In genomic region chr17:41786227-41787020, GRCh38 we compare ENCODE assay signal across 8 cellular contexts. TPM values are rescaled to one million over a fixed set of nuclear protein-coding genes. Genes with fewer than 3 reads are reported as not detected.
DNase-seq lines count a peak whose midpoint lies in the region; ATAC-seq and TF ChIP-seq lines count a peak whose summit lies in the region.

JUP (minus strand) TSS chr17:41786711; CDS start chr17:41771854, 14,857 bp downstream.

- peak; percentile 77 for ATAC-seq in GM21447 (IDR thresholded peaks at IDR 0.05; ENCODE audit: unreplicated experiment)
- ATAC-seq in naive B cell (ENCODE audit: low read depth in 2 of 2) = peak; percentile 87 to 88
- ATAC-seq in stimulated activated effector memory CD8-positive, alpha-beta T cell treated with anti-CD3 and anti-CD28 coated beads, Interleukin-12 subunit alpha, Interleukin-12 subunit beta, amount 100 ng/mL, for 72 hours = peak; percentile 94

- H2AFZ ChIP-seq in fibroblast of lung (ENCODE audit: low read length) = no peak within 1 kb of the TSS

- POLR2A ChIA-PET in CD4-positive, alpha-beta memory T cell (lab: Charles Lee; ENCODE audit: partially characterized antibody) = interaction anchor here (0.6 to 1.1 kb wide), 6 partner anchors 25 to 922 kb away, joined by 3 to 4 read pairs (median 4); partner anchors contain the start of gene P3H4

- peak within 1 kb of the TSS in 1 of 2 donors; percentile 32 for H3K4me3 ChIP-seq in CD4-positive, alpha-beta memory T cell (ENCODE audit: low read length in 2 of 2)
- H3K4me3 ChIP-seq in fibroblast of lung (replicated peaks in 1 of 4; ENCODE audit: control extremely low read depth in 1 of 4, insufficient read depth in 1 of 4, low read depth in 3 of 4, low read length in 4 of 4) = peak within 1 kb of the TSS; percentile 53 to 67 (median 58)

- H3K4me1 ChIP-seq in CD4-positive, alpha-beta memory T cell (ENCODE audit: insufficient read depth, low read length) = peaks cover 18% of the 10 kb centered on the region
- H3K4me1 ChIP-seq in fibroblast of lung (ENCODE audit: control insufficient read depth, extremely low read depth, insufficient read depth, low read length) = peaks cover 5% of the 10 kb centered on the region

- peak within 1 kb of the TSS; percentile 68 for H3K4me2 ChIP-seq in fibroblast of lung (ENCODE audit: extremely low read depth, insufficient read depth, low read length)

- peaks cover 12 to 37% (median 18%) of the 10 kb centered on the region in 4 donors for H3K4me1 Mint-ChIP-seq in CD4-positive, alpha-beta memory T cell
- peaks cover 22 to 53% (median 48%) of the 10 kb centered on the region in 3 donors for H3K4me1 Mint-ChIP-seq in naive B cell
- peaks cover 39% of the 10 kb centered on the region for H3K4me1 Mint-ChIP-seq in stimulated activated effector memory CD8-positive, alpha-beta T cell treated with anti-CD3 and anti-CD28 coated beads, Interleukin-12 subunit alpha, Interleukin-12 subunit beta, amount 100 ng/mL, for 72 hours

- no peaks in the 10 kb centered on the region for H3K36me3 Mint-ChIP-seq in CD4-positive, alpha-beta memory T cell
- H3K36me3 Mint-ChIP-seq in naive B cell = no peaks in the 10 kb centered on the region
- H3K36me3 Mint-ChIP-seq in stimulated activated effector memory CD8-positive, alpha-beta T cell treated with anti-CD3 and anti-CD28 coated beads, Interleukin-12 subunit alpha, Interleukin-12 subunit beta, amount 100 ng/mL, for 72 hours = no peaks in the 10 kb centered on the region

- H3K4me3 Mint-ChIP-seq in CD4-positive, alpha-beta memory T cell = peak within 1 kb of the TSS; percentile 75 to 85 (median 80)
- H3K4me3 Mint-ChIP-seq in naive B cell = peak within 1 kb of the TSS; percentile 82 to 94 (median 90)
- H3K4me3 Mint-ChIP-seq in stimulated activated effector memory CD8-positive, alpha-beta T cell treated with anti-CD3 and anti-CD28 coated beads, Interleukin-12 subunit alpha, Interleukin-12 subunit beta, amount 100 ng/mL, for 72 hours = peak within 1 kb of the TSS; percentile 49

- no peak within 1 kb of the TSS for H3K27ac ChIP-seq in CD4-positive, alpha-beta memory T cell (ENCODE audit: low read depth, low read length)
- H3K27ac ChIP-seq in fibroblast of lung (ENCODE audit: insufficient read depth, low read length) = no peak within 1 kb of the TSS

- no peaks in the 10 kb centered on the region for H4K20me1 ChIP-seq in fibroblast of lung (ENCODE audit: control insufficient read depth, extremely low read depth, insufficient read depth, low read length)

- no peaks in the 10 kb centered on the region for H3K36me3 ChIP-seq in CD4-positive, alpha-beta memory T cell (ENCODE audit: insufficient read depth, low read length)
- H3K36me3 ChIP-seq in fibroblast of lung (ENCODE audit: control insufficient read depth, insufficient read depth, low read length) = no peaks in the 10 kb centered on the region

- peaks cover 11 to 28% of the 10 kb centered on the region in 2 donors for H3K27me3 Mint-ChIP-seq in CD4-positive, alpha-beta memory T cell
- H3K27me3 Mint-ChIP-seq in naive B cell = no peaks in the 10 kb centered on the region

- CTCF ChIA-PET in CD4-positive, alpha-beta memory T cell (lab: Charles Lee; ENCODE audit: partially characterized antibody) = interaction anchor here (0.5 to 2.8 kb wide), 7 partner anchors 8 to 124 kb away, joined by 3 to 9 read pairs (median 4); partner anchors contain the start of gene P3H4

- intact Hi-C loops in CD4-positive, alpha-beta memory T cell (cut with micrococcal nuclease) = no loop called here

- peaks cover 0 to 1% (median 0%) of the 10 kb centered on the region in 8 donors for H3K9me3 Mint-ChIP-seq in CD4-positive, alpha-beta memory T cell
- H3K9me3 Mint-ChIP-seq in naive B cell = no peaks in the 10 kb centered on the region
- no peaks in the 10 kb centered on the region for H3K9me3 Mint-ChIP-seq in stimulated activated effector memory CD8-positive, alpha-beta T cell treated with anti-CD3 and anti-CD28 coated beads, Interleukin-12 subunit alpha, Interleukin-12 subunit beta, amount 100 ng/mL, for 72 hours

- peak within 1 kb of the TSS in 4 of 7 donors; percentile 29 to 74 (median 50) for H3K27ac Mint-ChIP-seq in CD4-positive, alpha-beta memory T cell
- H3K27ac Mint-ChIP-seq in naive B cell = peak within 1 kb of the TSS; percentile 43 to 86 (median 81)
- no peak within 1 kb of the TSS for H3K27ac Mint-ChIP-seq in stimulated activated effector memory CD8-positive, alpha-beta T cell treated with anti-CD3 and anti-CD28 coated beads, Interleukin-12 subunit alpha, Interleukin-12 subunit beta, amount 100 ng/mL, for 72 hours

- peaks cover 21% of the 10 kb centered on the region for H3K27me3 ChIP-seq in CD4-positive, alpha-beta memory T cell (ENCODE audit: insufficient read depth, low read length)
- H3K27me3 ChIP-seq in fibroblast of lung (ENCODE audit: control insufficient read depth, insufficient read depth, low read length) = peaks cover 5% of the 10 kb centered on the region

- DNase-seq in CD4-positive, alpha-beta memory T cell = peak; percentile 80 to 90 (median 86)
- DNase-seq in Kasumi-1 (lab: John Stamatoyannopoulos, UW) = peak; percentile 99
- DNase-seq in RPMI8226 = peak; percentile 99
- peak; percentile 78 for DNase-seq in activated T-helper 9 cell treated with anti-CD3 and anti-CD28 coated beads, Interleukin-2, amount 50 U/mL, for 16 hours (ENCODE audit: low read depth)
- DNase-seq in fibroblast of lung (ENCODE audit: low read depth in 2 of 2) = peak; percentile 98 to 99
- peak; percentile 97 for DNase-seq in naive B cell
- DNase-seq in stimulated activated effector memory CD8-positive, alpha-beta T cell treated with anti-CD3 and anti-CD28 coated beads, Interleukin-12 subunit alpha, Interleukin-12 subunit beta, amount 100 ng/mL, for 72 hours (ENCODE audit: low spot score in 2 of 2) = peak; percentile 75 to 93

- TF ChIP-seq CTCF in fibroblast of lung (conservative IDR thresholded peaks at IDR 0.05 in 1 of 2, IDR thresholded peaks at IDR 0.05 in 1 of 2; ENCODE audit: low read depth in 1 of 2, low read length in 2 of 2) = peak in 1 of 2 donors; percentile 26

- H3K9ac ChIP-seq in fibroblast of lung (ENCODE audit: insufficient read depth, low read length) = peak within 1 kb of the TSS; percentile 50

- H3K9me3 ChIP-seq in CD4-positive, alpha-beta memory T cell (ENCODE audit: control insufficient read depth in 1 of 2, low read length in 2 of 2) = no peaks in the 10 kb centered on the region
- H3K9me3 ChIP-seq in fibroblast of lung (ENCODE audit: control insufficient read depth, insufficient read depth, low read depth, low read length) = no peaks in the 10 kb centered on the region

- no peaks in the 10 kb centered on the region for H3K79me2 ChIP-seq in fibroblast of lung (ENCODE audit: control insufficient read depth, insufficient read depth, low read length)

RNA-seq across cellular contexts. Expression of gene JUP, which starts in this region (rescaled TPM):
- total RNA-seq in CD4-positive, alpha-beta memory T cell = under 1 TPM in 1 of 2 experiments, not detected in 1; 0.15 TPM
- under 1 TPM in 1 of 2 donors, not detected in 1; 0.69 TPM for polyA plus RNA-seq in CD4-positive, alpha-beta memory T cell
- 6.4 and 13.2 TPM in 2 replicates for total RNA-seq in fibroblast of lung
- polyA plus RNA-seq in fibroblast of lung = 3.2 and 12.6 TPM in 2 replicates
- polyA plus RNA-seq in fibroblast of lung (2012) = 11.4 and 32.0 TPM in 2 replicates
- polyA minus RNA-seq in fibroblast of lung (ENCODE audit: low replicate concordance) = 27.7 and 74.6 TPM in 2 replicates
- 100 to 1,000 TPM in 2 of 6 donors, 10 to 100 TPM in 4; 32.9 to 123 (median 51.0) TPM for polyA plus RNA-seq in naive B cell (ENCODE audit: low read depth in 6 of 6)

Comparison
In these comparisons a context has a peak if more than half of its experiments do, and no peak if none do; other contexts are left out.
1. Peak in DNase-seq in CD4-positive, alpha-beta memory T cell; RNA of the gene not detected or under 1 TPM.